In genomic region chr9:107899961-107900330, GRCh38 we compare ENCODE assay signal across 39 cellular contexts.
"Had no signal": no experiment of that assay in that cellular context is flagged by ENCODE, and none has a peak within 500 bp of the region (broad histone marks: within the 10 kb centered on the region; RNA-seq: fewer than 3 reads in every experiment).

No MANE protein-coding gene starts in this region.

- H3K9me3 Mint-ChIP-seq: activated naive CD4-positive, alpha-beta T cell treated with anti-CD3 and anti-CD28 coated beads for 36 hours; activated naive CD4-positive, alpha-beta T cell treated with anti-CD3 and anti-CD28 coated beads, Interleukin-2, amount 50 U/mL, for 24 hours; activated naive CD8-positive, alpha-beta T cell treated with anti-CD3 and anti-CD28 coated beads for 36 hours; activated naive CD8-positive, alpha-beta T cell treated with anti-CD3 and anti-CD28 coated beads, Interleukin-2, amount 50 U/mL, for 24 hours; activated T-cell treated with anti-CD3 and anti-CD28 coated beads, Interleukin-2, amount 50 U/mL, for 4 hours; activated T-helper 2 cell treated with anti-CD3 and anti-CD28 coated beads, Interferon-gamma antibody, Interleukin-2, Interleukin-4, amounts not matched to agents 10 μg/mL and 5 μg/mL and 100 μg/mL, durations not matched to agents 14 hours and 24 hours and 36 hours had no signal

- H3K4me3 Mint-ChIP-seq: activated naive CD4-positive, alpha-beta T cell treated with anti-CD3 and anti-CD28 coated beads for 36 hours; activated naive CD4-positive, alpha-beta T cell treated with anti-CD3 and anti-CD28 coated beads, Interleukin-2, amount 10 ng/mL, durations not matched to agents 7 days and 5 days; activated naive CD4-positive, alpha-beta T cell treated with anti-CD3 and anti-CD28 coated beads, Interleukin-2, amount 50 U/mL, for 24 hours; activated naive CD8-positive, alpha-beta T cell; activated naive CD8-positive, alpha-beta T cell treated with anti-CD3 and anti-CD28 coated beads for 36 hours; activated naive CD8-positive, alpha-beta T cell treated with anti-CD3 and anti-CD28 coated beads, Interleukin-2, amount 10 ng/mL, durations not matched to agents 7 days and 5 days; activated naive CD8-positive, alpha-beta T cell treated with anti-CD3 and anti-CD28 coated beads, Interleukin-2, amount 50 U/mL, for 24 hours; activated T-cell treated with anti-CD3 and anti-CD28 coated beads, Interleukin-2, amount 50 U/mL, for 24 hours; activated T-cell treated with anti-CD3 and anti-CD28 coated beads, Interleukin-2, amount 50 U/mL, for 4 hours; activated T-cell treated with anti-CD3 and anti-CD28 coated beads, Interleukin-2, amount 50 U/mL, for 72 hours; activated T-helper 1 cell treated with anti-CD3 and anti-CD28 coated beads, Interleukin-12 subunit alpha, Interleukin-12 subunit beta, Interleukin-2, Interleukin-4 antibody, amounts not matched to agents 30 ng/mL and 10 ng/mL and 1 ng/mL, durations not matched to agents 14 hours and 24 hours and 36 hours; activated T-helper 17 cell treated with anti-CD3 and anti-CD28 coated beads, Interleukin-2, amount 50 U/mL, for 72 hours; brain; central memory CD8-positive, alpha-beta T cell had no signal

- H3K27me3 Mint-ChIP-seq: activated naive CD4-positive, alpha-beta T cell treated with anti-CD3 and anti-CD28 coated beads, Interleukin-2, amount 10 ng/mL, durations not matched to agents 7 days and 5 days; activated naive CD8-positive, alpha-beta T cell; activated naive CD8-positive, alpha-beta T cell treated with anti-CD3 and anti-CD28 coated beads for 36 hours; activated naive CD8-positive, alpha-beta T cell treated with anti-CD3 and anti-CD28 coated beads, Interleukin-2, amount 10 ng/mL, durations not matched to agents 7 days and 5 days; activated naive CD8-positive, alpha-beta T cell treated with anti-CD3 and anti-CD28 coated beads, Interleukin-2, amount 50 U/mL, for 24 hours; activated T-cell treated with anti-CD3 and anti-CD28 coated beads, Interleukin-2, amount 50 U/mL, for 24 hours; activated T-helper 17 cell treated with anti-CD3 and anti-CD28 coated beads, Interleukin-2, amount 50 U/mL, for 72 hours; central memory CD8-positive, alpha-beta T cell had no signal

- H3K36me3 Mint-ChIP-seq: activated naive CD4-positive, alpha-beta T cell treated with anti-CD3 and anti-CD28 coated beads, Interleukin-2, amount 10 ng/mL, durations not matched to agents 7 days and 5 days; activated naive CD4-positive, alpha-beta T cell treated with anti-CD3 and anti-CD28 coated beads, Interleukin-2, amount 50 U/mL, for 24 hours; activated naive CD4-positive, alpha-beta T cell treated with anti-CD3 and anti-CD28 coated beads, Interleukin-2, amount 50 U/mL, for 72 hours; activated naive CD8-positive, alpha-beta T cell; activated naive CD8-positive, alpha-beta T cell treated with anti-CD3 and anti-CD28 coated beads for 36 hours; activated naive CD8-positive, alpha-beta T cell treated with anti-CD3 and anti-CD28 coated beads, Interleukin-2, amount 10 ng/mL, durations not matched to agents 7 days and 5 days; brain had no signal

- H3K4me1 ChIP-seq: adrenal gland, ascending aorta, body of pancreas, breast epithelium had no signal

- H3K4me1 Mint-ChIP-seq: activated naive CD4-positive, alpha-beta T cell treated with anti-CD3 and anti-CD28 coated beads, Interleukin-2, amount 10 ng/mL, durations not matched to agents 7 days and 5 days; activated naive CD4-positive, alpha-beta T cell treated with anti-CD3 and anti-CD28 coated beads, Interleukin-2, amount 50 U/mL, for 24 hours; activated naive CD8-positive, alpha-beta T cell treated with anti-CD3 and anti-CD28 coated beads for 36 hours; activated naive CD8-positive, alpha-beta T cell treated with anti-CD3 and anti-CD28 coated beads, Interleukin-2, amount 10 ng/mL, durations not matched to agents 7 days and 5 days; activated naive CD8-positive, alpha-beta T cell treated with anti-CD3 and anti-CD28 coated beads, Interleukin-2, amount 50 U/mL, for 24 hours; activated T-helper 17 cell treated with anti-CD3 and anti-CD28 coated beads, Interleukin-2, amount 50 U/mL, for 72 hours; central memory CD8-positive, alpha-beta T cell had no signal

- H3K4me3 ChIP-seq: adrenal gland, ascending aorta, body of pancreas, breast epithelium, cardiac muscle cell had no signal

- H3K27ac ChIP-seq: adrenal gland, ascending aorta, body of pancreas, brain microvascular endothelial cell, breast epithelium, cardiac muscle cell had no signal

- H3K27me3 ChIP-seq: adrenal gland, ascending aorta, body of pancreas, brain microvascular endothelial cell, breast epithelium, cardiac muscle cell had no signal

- DNase-seq: activated effector memory CD4-positive, alpha-beta T cell treated with anti-CD3 and anti-CD28 coated beads, Interleukin-2, amount 50 U/mL, for 16 hours; activated effector memory CD4-positive, alpha-beta T cell treated with Interleukin-2 at 50 U/mL for 16 hours; activated gamma-delta T cell; activated gamma-delta T cell treated with Interleukin-2 at 50 U/mL for 16 hours; activated naive CD4-positive, alpha-beta T cell; activated naive CD4-positive, alpha-beta T cell treated with anti-CD3 and anti-CD28 coated beads for 36 hours; activated naive CD4-positive, alpha-beta T cell treated with anti-CD3 and anti-CD28 coated beads, Interleukin-2, amount 10 ng/mL, durations not matched to agents 7 days and 5 days; activated naive CD4-positive, alpha-beta T cell treated with anti-CD3 and anti-CD28 coated beads, Interleukin-2, amount 50 U/mL, for 16 hours; activated naive CD4-positive, alpha-beta T cell treated with Interleukin-2 at 50 U/mL for 16 hours; activated naive CD8-positive, alpha-beta T cell treated with anti-CD3 and anti-CD28 coated beads for 36 hours; activated naive CD8-positive, alpha-beta T cell treated with anti-CD3 and anti-CD28 coated beads, Interleukin-2, amount 10 ng/mL, durations not matched to agents 7 days and 5 days; activated naive CD8-positive, alpha-beta T cell treated with anti-CD3 and anti-CD28 coated beads, Interleukin-2, amount 50 U/mL, for 24 hours; activated T-cell treated with anti-CD3 and anti-CD28 coated beads for 4 hours; activated T-cell treated with anti-CD3 and anti-CD28 coated beads, Interleukin-2, amount 50 U/mL, for 1 hour; activated T-cell treated with anti-CD3 and anti-CD28 coated beads, Interleukin-2, amount 50 U/mL, for 24 hours; activated T-cell treated with anti-CD3 and anti-CD28 coated beads, Interleukin-2, amount 50 U/mL, for 4 hours; activated T-cell treated with anti-CD3 and anti-CD28 coated beads, Interleukin-2, amount 50 U/mL, for 48 hours; activated T-cell treated with anti-CD3 and anti-CD28 coated beads, Interleukin-2, amount 50 U/mL, for 72 hours; adrenal gland; amniotic stem cell; amygdala; anterior cingulate cortex; aorta; brain microvascular endothelial cell; caudate nucleus; central memory CD4-positive, alpha-beta T cell; cerebellar nuclear complex had no signal

- H3K9me3 ChIP-seq: adrenal gland, ascending aorta, body of pancreas, breast epithelium had no signal

- H3K27ac Mint-ChIP-seq: activated naive CD4-positive, alpha-beta T cell treated with anti-CD3 and anti-CD28 coated beads for 36 hours; activated naive CD4-positive, alpha-beta T cell treated with anti-CD3 and anti-CD28 coated beads, Interleukin-2, amount 10 ng/mL, durations not matched to agents 7 days and 5 days; activated naive CD4-positive, alpha-beta T cell treated with anti-CD3 and anti-CD28 coated beads, Interleukin-2, amount 50 U/mL, for 24 hours; activated naive CD4-positive, alpha-beta T cell treated with anti-CD3 and anti-CD28 coated beads, Interleukin-2, amount 50 U/mL, for 72 hours; activated naive CD8-positive, alpha-beta T cell; activated naive CD8-positive, alpha-beta T cell treated with anti-CD3 and anti-CD28 coated beads for 36 hours; activated naive CD8-positive, alpha-beta T cell treated with anti-CD3 and anti-CD28 coated beads, Interleukin-2, amount 10 ng/mL, durations not matched to agents 7 days and 5 days; activated naive CD8-positive, alpha-beta T cell treated with anti-CD3 and anti-CD28 coated beads, Interleukin-2, amount 50 U/mL, for 24 hours; activated T-cell treated with anti-CD3 and anti-CD28 coated beads, Interleukin-2, amount 50 U/mL, for 24 hours; activated T-cell treated with anti-CD3 and anti-CD28 coated beads, Interleukin-2, amount 50 U/mL, for 72 hours; activated T-helper 1 cell treated with anti-CD3 and anti-CD28 coated beads, Interleukin-12 subunit alpha, Interleukin-12 subunit beta, Interleukin-2, Interleukin-4 antibody, amounts not matched to agents 30 ng/mL and 10 ng/mL and 1 ng/mL, durations not matched to agents 14 hours and 24 hours and 36 hours; activated T-helper 17 cell treated with anti-CD3 and anti-CD28 coated beads, Interleukin-2, amount 50 U/mL, for 72 hours; activated T-helper 2 cell treated with anti-CD3 and anti-CD28 coated beads, Interferon-gamma antibody, Interleukin-2, Interleukin-4, amounts not matched to agents 10 μg/mL and 5 μg/mL and 100 μg/mL, durations not matched to agents 14 hours and 24 hours and 36 hours; brain had no signal

- H3K36me3 ChIP-seq: adrenal gland, ascending aorta, brain microvascular endothelial cell, breast epithelium, cardiac muscle cell had no signal

- ATAC-seq: activated naive CD4-positive, alpha-beta T cell treated with anti-CD3 and anti-CD28 coated beads, Interleukin-2, amount 50 U/mL, for 72 hours; activated naive CD8-positive, alpha-beta T cell treated with anti-CD3 and anti-CD28 coated beads, Interleukin-2, amount 50 U/mL, for 24 hours; activated T-cell treated with anti-CD3 and anti-CD28 coated beads, Interleukin-2, amount 50 U/mL, for 4 hours; activated T-cell treated with anti-CD3 and anti-CD28 coated beads, Interleukin-2, amount 50 U/mL, for 72 hours; activated T-helper 17 cell treated with anti-CD3 and anti-CD28 coated beads, Interleukin-2, amount 50 U/mL, for 72 hours; body of pancreas had no signal
